ENCODE assay signal across 20 cellular contexts in genomic region chr1:3310718-3311400, GRCh38.
DNase-seq lines count a peak whose midpoint lies in the region; ATAC-seq, FAIRE-seq and TF ChIP-seq lines count a peak whose summit lies in the region.
"Had no signal": no experiment of that assay in that cellular context is flagged by ENCODE, and none has a peak within 500 bp of the region (broad histone marks: within the 10 kb centered on the region; RNA-seq: fewer than 3 reads in every experiment).

No MANE protein-coding gene starts in this region.

- no peaks in the 10 kb centered on the region for H4K20me1 ChIP-seq in HepG2 (ENCODE audit: insufficient read depth, low read length)

- BruUV-seq in HepG2 (replicated peaks; lab: Mats Ljungman, UMichigan) = no TSS peak

- H3K79me2 ChIP-seq in HepG2 (ENCODE audit: insufficient read depth, low read length) (no peaks in the 10 kb centered on the region), trophoblast cell (ENCODE audit: control insufficient read depth, insufficient read depth, low read length, poor library complexity) (no peaks in the 10 kb centered on the region)

- H3K9ac ChIP-seq in HepG2 (ENCODE audit: insufficient read depth, low read depth, low read length) = no peak overlapping the region
- no peak overlapping the region for H3K9ac ChIP-seq in trophoblast cell (ENCODE audit: low read length)
- H3K9ac ChIP-seq: GM23248, KMS-11 had no signal

- H4K8ac ChIP-seq in trophoblast cell (ENCODE audit: low read depth, low read length) = no peak overlapping the region

- no peak overlapping the region for H2BK5ac ChIP-seq in trophoblast cell (ENCODE audit: low read depth, low read length, poor library complexity)

- peak overlapping the region; percentile 51 for H3K23ac ChIP-seq in trophoblast cell (ENCODE audit: low read length)

- H3K4me3 ChIP-seq in HepG2 (replicated peaks in 1 of 3; ENCODE audit: insufficient read depth in 1 of 3, low read depth in 2 of 3, low read length in 3 of 3) (no peak overlapping the region), right lobe of liver (no peak overlapping the region), coronary artery (no peak overlapping the region), trophoblast cell (ENCODE audit: low read depth, low read length) (no peak overlapping the region)
- H3K4me3 ChIP-seq: GM23248 had no signal

- in situ Hi-C loops in HepG2 (cut with HindIII; ENCODE audit: extremely low pct_ligation_motif_present, low pct_unique_long_range_greater_than_20kb) = no loop called here

- FAIRE-seq in HepG2 (lab: Jason Lieb, UNC) = no peak
- FAIRE-seq: G401.6 had no signal

- DNase-seq in HepG2 (ENCODE audit: low spot score) (no peak), right lobe of liver (no peak), coronary artery (ENCODE audit: low spot score) (no peak), trophoblast cell (no peak), kidney glomerular epithelial cell (lab: John Stamatoyannopoulos, UW) (no peak), NCI-H748 (lab: John Stamatoyannopoulos, UW; ENCODE audit: unreplicated experiment) (no peak), hippocampal formation (lab: John Stamatoyannopoulos, UW) (no peak)
- DNase-seq: Caco-2; CD4-positive, CD25-positive, alpha-beta regulatory T cell; GM23248; MV-4-11; NCI-H1417; NCI-H187; NCI-H2227 treated with DMSO at 0.1 percent for 48 hours; NCI-H510A treated with DMSO at 0.1 percent for 48 hours; SIG-M5 had no signal

- ATAC-seq in HepG2 (no peak), right lobe of liver (no peak), GM18519 (IDR thresholded peaks at IDR 0.05; ENCODE audit: low FRiP score, unreplicated experiment) (no peak)
- ATAC-seq: HCT116 had no signal

- H4K12ac ChIP-seq in trophoblast cell (ENCODE audit: low read depth, low read length) = no peak overlapping the region

- H3K4me1 ChIP-seq in HepG2 (ENCODE audit: insufficient read depth, low read length) = peaks cover 20% of the 10 kb centered on the region
- H3K4me1 ChIP-seq in right lobe of liver = no peaks in the 10 kb centered on the region
- H3K4me1 ChIP-seq in trophoblast cell (ENCODE audit: control insufficient read depth in 1 of 2, insufficient read depth in 2 of 2, low read length in 2 of 2) = peaks cover 14 to 25% of the 10 kb centered on the region in 2 experiments

- TF ChIP-seq CTCF in HepG2 (CRISPR knock-in tag; IDR thresholded peaks at IDR 0.05) (no peak), right lobe of liver (IDR thresholded peaks at IDR 0.05) (no peak), coronary artery (IDR thresholded peaks at IDR 0.05) (no peak)

- TF ChIP-seq POLR2A in HepG2 (IDR thresholded peaks at IDR 0.05; ENCODE audit: insufficient read depth in 1 of 2, low read depth in 2 of 2, low read length in 2 of 2) = no peak
- no peak for TF ChIP-seq POLR2A in right lobe of liver (IDR thresholded peaks at IDR 0.05)

- intact Hi-C loops in HepG2 (cut with micrococcal nuclease; ENCODE audit: unreplicated experiment) = no loop called here
- intact Hi-C loops in right lobe of liver (cut with DNase I) = no loop called here

- H3K4me2 ChIP-seq in HepG2 (ENCODE audit: low read depth, low read length) = no peak overlapping the region
- H3K4me2 ChIP-seq in trophoblast cell (ENCODE audit: low read length) = no peak overlapping the region
- H3K4me2 ChIP-seq: KMS-11 had no signal

- POLR2A ChIA-PET in HepG2 (lab: Yijun Ruan, JAX) = interaction anchor here (1.3 kb wide), 1 partner anchor 10 kb away, joined by 4 read pairs; no protein-coding TSS in a partner anchor

- H3K9me3 ChIP-seq in HepG2 (ENCODE audit: low read length) (no peaks in the 10 kb centered on the region), right lobe of liver (no peaks in the 10 kb centered on the region), trophoblast cell (ENCODE audit: insufficient read depth, low read depth, low read length) (peaks cover 6% of the 10 kb centered on the region)
- H3K9me3 ChIP-seq: Caco-2 had no signal

- H4K91ac ChIP-seq in trophoblast cell (ENCODE audit: low read depth, low read length) = peak overlapping the region; percentile 81

- H2BK120ac ChIP-seq in trophoblast cell (ENCODE audit: insufficient read depth, low read length, poor library complexity) = no peak overlapping the region

- no peak overlapping the region for H3K14ac ChIP-seq in trophoblast cell (ENCODE audit: low read length)

- CTCF ChIA-PET in HepG2 (lab: Yijun Ruan, JAX; ENCODE audit: low intra/inter-chr PET ratio, low total read pairs) = no interaction called here

- H2AK5ac ChIP-seq in trophoblast cell (ENCODE audit: low read length) = no peak overlapping the region

- TF ChIP-seq RAD21 in HepG2 (CRISPR knock-in tag; IDR thresholded peaks at IDR 0.05) = no peak

- no peak overlapping the region for H3K4ac ChIP-seq in trophoblast cell (ENCODE audit: low read depth, low read length)

- H3K36me3 ChIP-seq in HepG2 (replicated peaks in 1 of 2; ENCODE audit: control insufficient read depth in 1 of 2, insufficient read depth in 2 of 2, low read length in 2 of 2) = no peaks in the 10 kb centered on the region
- H3K36me3 ChIP-seq in right lobe of liver = no peaks in the 10 kb centered on the region
- H3K36me3 ChIP-seq in trophoblast cell (ENCODE audit: control insufficient read depth in 1 of 2, insufficient read depth in 2 of 2, low read length in 2 of 2) = no peaks in the 10 kb centered on the region

- WGBS in HepG2 (ENCODE audit: low lambda C conversion rate) = 94% methylated on average over 23 of the region's 25 CpGs
- 71% methylated on average over 15 of the region's 25 CpGs for WGBS in right lobe of liver (ENCODE audit: insufficient coverage, low coverage, low lambda C conversion rate, missing lambda C conversion rate)
- WGBS in trophoblast cell (ENCODE audit: extremely low coverage, insufficient coverage, insufficient read length) = no CpG with 5 or more reads among the region's 25 CpGs

- no peak overlapping the region for H3K27ac ChIP-seq in HepG2 (ENCODE audit: extremely low read length, insufficient read depth, low read length)
- H3K27ac ChIP-seq in right lobe of liver = no peak overlapping the region
- peak overlapping the region; percentile 96 to 100 for H3K27ac ChIP-seq in coronary artery
- H3K27ac ChIP-seq in trophoblast cell (ENCODE audit: low read depth, low read length) = no peak overlapping the region
- H3K27ac ChIP-seq: GM23248, KMS-11 had no signal

- H3K79me1 ChIP-seq in trophoblast cell (ENCODE audit: low read length) = peaks cover 18% of the 10 kb centered on the region

- H3K18ac ChIP-seq in trophoblast cell (ENCODE audit: low read length) = no peak overlapping the region

- TF ChIP-seq EP300 in HepG2 (IDR thresholded peaks at IDR 0.05; ENCODE audit: low read depth in 2 of 2, low read length in 2 of 2) (no peak), HepG2 (CRISPR knock-in tag; IDR thresholded peaks at IDR 0.05; ENCODE audit: borderline replicate concordance) (no peak)

- H2AFZ ChIP-seq in HepG2 (ENCODE audit: low read length) (no peak overlapping the region), trophoblast cell (ENCODE audit: insufficient read depth, low read length, poor library complexity) (no peak overlapping the region)
- H2AFZ ChIP-seq: GM23248 had no signal

- H3K27me3 ChIP-seq in HepG2 (ENCODE audit: control insufficient read depth in 1 of 2, insufficient read depth in 2 of 2, low read length in 2 of 2) (no peaks in the 10 kb centered on the region), right lobe of liver (no peaks in the 10 kb centered on the region), trophoblast cell (ENCODE audit: insufficient read depth, low read length) (no peaks in the 10 kb centered on the region)

- H2BK12ac ChIP-seq in trophoblast cell (ENCODE audit: low read length) = no peak overlapping the region

TF ChIP-seq in HepG2, 621 proteins besides CTCF, POLR2A, EP300 and RAD21:
- TF ChIP-seq ZNF639 (CRISPR knock-in tag; conservative IDR thresholded peaks at IDR 0.05) (no peak), MNT (IDR thresholded peaks at IDR 0.05) (peak; percentile 71), ATF7 (IDR thresholded peaks at IDR 0.05) (no peak), ATF7 (CRISPR knock-in tag; IDR thresholded peaks at IDR 0.05) (no peak), RBM39 (IDR thresholded peaks at IDR 0.05; ENCODE audit: low read depth, low read length, poor library complexity, severe bottlenecking) (no peak), NFRKB (IDR thresholded peaks at IDR 0.05) (no peak)
TF ChIP-seq in HepG2: peak in this region for 1.

Comparison
In these comparisons a context has a peak if more than half of its experiments do, and no peak if none do; other contexts are left out.
1. H3K27ac ChIP-seq: peak in coronary artery (2 of 2); none in HepG2 (single experiment), right lobe of liver (0 of 3) and trophoblast cell (single experiment).